Comparison of ENCODE assay signal across 8 cellular contexts in genomic region chr7:26156454-26157365, GRCh38. TPM values are rescaled to one million over a fixed set of nuclear protein-coding genes. Genes with fewer than 3 reads are reported as not detected.
DNase-seq lines count a peak whose midpoint lies in the region; ATAC-seq and TF ChIP-seq lines count a peak whose summit lies in the region.

No MANE protein-coding gene starts in this region.

- peaks cover 0 to 6% of the 10 kb centered on the region in 2 donors for H3K27me3 ChIP-seq in tibial nerve

- intact Hi-C loops in activated T-helper 2 cell treated with anti-CD3 and anti-CD28 coated beads, Interferon-gamma antibody, Interleukin-2, Interleukin-4, amounts not matched to agents 10 μg/mL and 5 μg/mL and 100 μg/mL, durations not matched to agents 14 hours and 24 hours and 36 hours (cut with micrococcal nuclease): loop anchor here (1.0 to 2.0 kb wide), 5 partner anchors 10 to 209 kb away; no protein-coding TSS in a partner anchor
- intact Hi-C loops in left colon (cut with DNase I, micrococcal nuclease): no loop called here

- CTCF ChIA-PET in AG04449 (lab: Yijun Ruan, JAX): interaction anchor here (1.1 to 2.3 kb wide), 9 partner anchors 10 to 1005 kb away, joined by 3 to 9 read pairs (median 4); no protein-coding TSS in a partner anchor

- peaks cover 0 to 37% (median 16%) of the 10 kb centered on the region in 4 donors for H3K4me1 ChIP-seq in tibial nerve

- TF ChIP-seq EP300 in tibial nerve (IDR thresholded peaks at IDR 0.05): no peak

- WGBS in tibial nerve, 2 donors: 70 to 76% methylated on average over 20 of the region's 20 CpGs

- H3K4me1 Mint-ChIP-seq in activated T-helper 2 cell treated with anti-CD3 and anti-CD28 coated beads, Interferon-gamma antibody, Interleukin-2, Interleukin-4, amounts not matched to agents 10 μg/mL and 5 μg/mL and 100 μg/mL, durations not matched to agents 14 hours and 24 hours and 36 hours (ENCODE audit: low read depth): peaks cover 77% of the 10 kb centered on the region

- POLR2A ChIA-PET in AG04449 (lab: Yijun Ruan, JAX): interaction anchor here (2.6 kb wide), 1 partner anchor 43 kb away, joined by 12 read pairs; the partner anchor contains the start of gene HNRNPA2B1

- TF ChIP-seq CTCF in AG04449 (IDR thresholded peaks at IDR 0.05; ENCODE audit: insufficient read depth, low read length, missing control alignments) (no peak), tibial nerve (IDR thresholded peaks at IDR 0.05) (no peak)

- H3K36me3 Mint-ChIP-seq in activated T-helper 2 cell treated with anti-CD3 and anti-CD28 coated beads, Interferon-gamma antibody, Interleukin-2, Interleukin-4, amounts not matched to agents 10 μg/mL and 5 μg/mL and 100 μg/mL, durations not matched to agents 14 hours and 24 hours and 36 hours (ENCODE audit: low read depth): peaks cover 50% of the 10 kb centered on the region

- peak; percentile 74 for DNase-seq in AG04449 (ENCODE audit: low read depth, low spot score)
- DNase-seq in NCI-H69 (lab: John Stamatoyannopoulos, UW): peak; percentile 11
- peak; percentile 43 for DNase-seq in activated T-helper 2 cell treated with anti-CD3 and anti-CD28 coated beads, Interferon-gamma antibody, Interleukin-2, Interleukin-4, amounts not matched to agents 10 μg/mL and 5 μg/mL and 100 μg/mL, durations not matched to agents 14 hours and 24 hours and 36 hours (ENCODE audit: low spot score)
- DNase-seq in left colon: no peak
- no peak for DNase-seq in tibial nerve (ENCODE audit: low spot score in 2 of 2)
- no peak for DNase-seq in caudate nucleus (lab: John Stamatoyannopoulos, UW)
- no peak for DNase-seq in NCI-H446 (lab: John Stamatoyannopoulos, UW)

- H3K27ac ChIP-seq in tibial nerve (peak overlapping the region in 3 of 4 donors; percentile 13 to 51 (median 29)), caudate nucleus (ENCODE audit: low read depth, low read length) (no peak overlapping the region)

- no peak for TF ChIP-seq POLR2A in tibial nerve (IDR thresholded peaks at IDR 0.05)

- H3K27ac Mint-ChIP-seq in activated T-helper 2 cell treated with anti-CD3 and anti-CD28 coated beads, Interferon-gamma antibody, Interleukin-2, Interleukin-4, amounts not matched to agents 10 μg/mL and 5 μg/mL and 100 μg/mL, durations not matched to agents 14 hours and 24 hours and 36 hours: peak overlapping the region; percentile 97

- H3K4me3 ChIP-seq in AG04449 (ENCODE audit: low read depth, low read length): peak overlapping the region; percentile 6; the same call in 1 of the 2 replicates
- peak overlapping the region in 2 of 4 donors; percentile 11 to 13 for H3K4me3 ChIP-seq in tibial nerve

- H3K36me3 ChIP-seq in tibial nerve: no peaks in the 10 kb centered on the region

- no peaks in the 10 kb centered on the region for H3K9me3 Mint-ChIP-seq in activated T-helper 2 cell treated with anti-CD3 and anti-CD28 coated beads, Interferon-gamma antibody, Interleukin-2, Interleukin-4, amounts not matched to agents 10 μg/mL and 5 μg/mL and 100 μg/mL, durations not matched to agents 14 hours and 24 hours and 36 hours

- peak overlapping the region; percentile 54 for H3K4me3 Mint-ChIP-seq in activated T-helper 2 cell treated with anti-CD3 and anti-CD28 coated beads, Interferon-gamma antibody, Interleukin-2, Interleukin-4, amounts not matched to agents 10 μg/mL and 5 μg/mL and 100 μg/mL, durations not matched to agents 14 hours and 24 hours and 36 hours (ENCODE audit: low read depth)

- H3K27me3 Mint-ChIP-seq in activated T-helper 2 cell treated with anti-CD3 and anti-CD28 coated beads, Interferon-gamma antibody, Interleukin-2, Interleukin-4, amounts not matched to agents 10 μg/mL and 5 μg/mL and 100 μg/mL, durations not matched to agents 14 hours and 24 hours and 36 hours (ENCODE audit: low read depth): no peaks in the 10 kb centered on the region

- H3K9me3 ChIP-seq in tibial nerve: no peaks in the 10 kb centered on the region

- peak; percentile 33 for ATAC-seq in GM19395 (IDR thresholded peaks at IDR 0.05; ENCODE audit: unreplicated experiment)
- ATAC-seq in left colon: peak; percentile 24

RNA-seq across cellular contexts. Expression of gene NFE2L3, which starts 4.7 kb away (rescaled TPM):
- 42.3 and 44.6 TPM in 2 replicates for total RNA-seq in activated T-helper 2 cell treated with anti-CD3 and anti-CD28 coated beads, Interferon-gamma antibody, Interleukin-2, Interleukin-4, amounts not matched to agents 10 μg/mL and 5 μg/mL and 100 μg/mL, durations not matched to agents 14 hours and 24 hours and 36 hours
- total RNA-seq in left colon: 10 to 100 TPM in 1 of 2 donors, 1 to 10 TPM in 1; 8.8 to 13.4 TPM
- total RNA-seq in tibial nerve: 1 to 10 TPM; 2.7 to 6.5 (median 5.1) TPM

RNA-seq across cellular contexts. Expression of gene HNRNPA2B1, which starts 43.8 kb away (rescaled TPM):
- total RNA-seq in activated T-helper 2 cell treated with anti-CD3 and anti-CD28 coated beads, Interferon-gamma antibody, Interleukin-2, Interleukin-4, amounts not matched to agents 10 μg/mL and 5 μg/mL and 100 μg/mL, durations not matched to agents 14 hours and 24 hours and 36 hours: 835 and 845 TPM in 2 replicates
- 100 to 1,000 TPM; 295 to 453 TPM for total RNA-seq in left colon
- total RNA-seq in tibial nerve: 100 to 1,000 TPM; 184 to 306 (median 234) TPM

RNA-seq across cellular contexts. Expression of gene CBX3, which starts 44.8 kb away (rescaled TPM):
- total RNA-seq in activated T-helper 2 cell treated with anti-CD3 and anti-CD28 coated beads, Interferon-gamma antibody, Interleukin-2, Interleukin-4, amounts not matched to agents 10 μg/mL and 5 μg/mL and 100 μg/mL, durations not matched to agents 14 hours and 24 hours and 36 hours: 274 and 275 TPM in 2 replicates
- 10 to 100 TPM; 73.3 to 81.3 TPM for total RNA-seq in left colon
- total RNA-seq in tibial nerve: 100 to 1,000 TPM in 1 of 4 donors, 10 to 100 TPM in 3; 61.7 to 109 (median 77.7) TPM

Comparison
In these comparisons a context has a peak if more than half of its experiments do, and no peak if none do; other contexts are left out.
1. DNase-seq: peak in AG04449 (single experiment), NCI-H69 (single experiment) and activated T-helper 2 cell treated with anti-CD3 and anti-CD28 coated beads, Interferon-gamma antibody, Interleukin-2, Interleukin-4, amounts not matched to agents 10 μg/mL and 5 μg/mL and 100 μg/mL, durations not matched to agents 14 hours and 24 hours and 36 hours (single experiment); none in left colon (0 of 2), tibial nerve (0 of 2), caudate nucleus (0 of 61) and NCI-H446 (0 of 2).